ENCODE assay signal across 13 cellular contexts in genomic region chr12:24177889-24178288, GRCh38.
DNase-seq lines count a peak whose midpoint lies in the region; ATAC-seq and TF ChIP-seq lines count a peak whose summit lies in the region.
"Had no signal": no experiment of that assay in that cellular context is flagged by ENCODE, and none has a peak within 500 bp of the region (broad histone marks: within the 10 kb centered on the region; RNA-seq: fewer than 3 reads in every experiment).

No MANE protein-coding gene starts in this region.

- WGBS in heart right ventricle, 2 donors: 83 to 87% methylated on average over 1 of the region's 1 CpG

- peak; percentile 77 for ATAC-seq in GM18867 (IDR thresholded peaks at IDR 0.05; ENCODE audit: unreplicated experiment)
- ATAC-seq in GM21515 (IDR thresholded peaks at IDR 0.05; ENCODE audit: unreplicated experiment): peak; percentile 74
- ATAC-seq in HG03064 (IDR thresholded peaks at IDR 0.05; ENCODE audit: low read depth, unreplicated experiment): peak; percentile 60
- no peak for ATAC-seq in heart right ventricle
- ATAC-seq: activated T-helper 17 cell treated with anti-CD3 and anti-CD28 coated beads, Interleukin-2, amount 50 U/mL, for 72 hours; WTC11 had no signal

- CTCF ChIA-PET in Caco-2 (lab: Charles Lee): interaction anchor here (0.7 kb wide), 1 partner anchor 27 kb away, joined by 3 read pairs; no protein-coding TSS in a partner anchor

- H3K36me3 ChIP-seq in Caco-2 (ENCODE audit: control insufficient read depth, insufficient read depth, low read length): no peaks in the 10 kb centered on the region
- H3K36me3 ChIP-seq in heart right ventricle: no peaks in the 10 kb centered on the region
- H3K36me3 ChIP-seq: cardiac muscle cell, Peyer's patch had no signal

- H3K27me3 ChIP-seq in Caco-2 (replicated peaks; ENCODE audit: control insufficient read depth, insufficient read depth, low read length) (no peaks in the 10 kb centered on the region), heart right ventricle (no peaks in the 10 kb centered on the region)
- H3K27me3 ChIP-seq: cardiac muscle cell, Peyer's patch had no signal

- no TSS peak for BruUV-seq in Caco-2 (replicated peaks; lab: Mats Ljungman, UMichigan)

- H3K4me1 Mint-ChIP-seq in Caco-2 (ENCODE audit: low read depth, unreplicated experiment): peaks cover 6% of the 10 kb centered on the region
- H3K4me1 Mint-ChIP-seq: activated T-helper 17 cell treated with anti-CD3 and anti-CD28 coated beads, Interleukin-2, amount 50 U/mL, for 72 hours had no signal

- no peaks in the 10 kb centered on the region for H3K36me3 Mint-ChIP-seq in Caco-2 (ENCODE audit: insufficient read depth, unreplicated experiment)
- H3K36me3 Mint-ChIP-seq: WTC11 had no signal

- no peaks in the 10 kb centered on the region for H3K9me3 ChIP-seq in Caco-2
- no peaks in the 10 kb centered on the region for H3K9me3 ChIP-seq in heart right ventricle
- H3K9me3 ChIP-seq: Peyer's patch had no signal

- TF ChIP-seq CTCF in Caco-2 (IDR thresholded peaks at IDR 0.05; ENCODE audit: insufficient read depth in 1 of 2, low read depth in 1 of 2, low read length in 1 of 2, severe bottlenecking in 1 of 2, unreplicated experiment in 1 of 2): no peak
- no peak for TF ChIP-seq CTCF in heart right ventricle (IDR thresholded peaks at IDR 0.05)

- no peaks in the 10 kb centered on the region for H3K27me3 Mint-ChIP-seq in Caco-2 (ENCODE audit: insufficient read depth, unreplicated experiment)

- H3K9me3 Mint-ChIP-seq in Caco-2 (ENCODE audit: unreplicated experiment): no peaks in the 10 kb centered on the region
- H3K9me3 Mint-ChIP-seq: WTC11 had no signal

- intact Hi-C loops in Caco-2 (cut with micrococcal nuclease; ENCODE audit: unreplicated experiment) (no loop called here), heart right ventricle (cut with DNase I) (no loop called here)

- POLR2A ChIA-PET in Caco-2 (lab: Charles Lee): interaction anchor here (0.6 kb wide), 1 partner anchor 384 kb away, joined by 3 read pairs; no protein-coding TSS in a partner anchor

- H3K4me3 Mint-ChIP-seq in Caco-2 (ENCODE audit: unreplicated experiment): no peak overlapping the region
- H3K4me3 Mint-ChIP-seq: activated T-helper 17 cell treated with anti-CD3 and anti-CD28 coated beads, Interleukin-2, amount 50 U/mL, for 72 hours; WTC11 had no signal

- H3K27ac Mint-ChIP-seq in Caco-2 (ENCODE audit: unreplicated experiment): no peak overlapping the region
- H3K27ac Mint-ChIP-seq: activated T-helper 17 cell treated with anti-CD3 and anti-CD28 coated beads, Interleukin-2, amount 50 U/mL, for 72 hours; WTC11 had no signal

- H3K4me1 ChIP-seq in Caco-2 (0 out of 2 replicates have a peak, but pooled peaks cover 5% of the 10 kb centered on the region), heart right ventricle (no peaks in the 10 kb centered on the region)
- H3K4me1 ChIP-seq: Peyer's patch had no signal

- DNase-seq in NCI-H1417 treated with DMSO at 0.1 percent for 48 hours (lab: John Stamatoyannopoulos, UW) (peak; percentile 24), Caco-2 (no peak), SHP77 (lab: John Stamatoyannopoulos, UW) (no peak), heart right ventricle (no peak), GM19238 (ENCODE audit: insufficient read length, low spot score) (no peak)
- DNase-seq: NCI-H1436, Peyer's patch had no signal

- no peak overlapping the region for H3K27ac ChIP-seq in heart right ventricle
- H3K27ac ChIP-seq: cardiac muscle cell, Peyer's patch had no signal

- H3K4me3 ChIP-seq in Caco-2 (ENCODE audit: low read depth, low read length): no peak overlapping the region
- H3K4me3 ChIP-seq in heart right ventricle: no peak overlapping the region
- H3K4me3 ChIP-seq: cardiac muscle cell, Peyer's patch had no signal

Comparison
In these comparisons a context has a peak if more than half of its experiments do, and no peak if none do; other contexts are left out.
1. ATAC-seq: peak in GM18867 (single experiment), GM21515 (single experiment) and HG03064 (single experiment); none in heart right ventricle (0 of 8).